21 cellular contexts compared by ENCODE assay signal in the genomic region with DNA sequence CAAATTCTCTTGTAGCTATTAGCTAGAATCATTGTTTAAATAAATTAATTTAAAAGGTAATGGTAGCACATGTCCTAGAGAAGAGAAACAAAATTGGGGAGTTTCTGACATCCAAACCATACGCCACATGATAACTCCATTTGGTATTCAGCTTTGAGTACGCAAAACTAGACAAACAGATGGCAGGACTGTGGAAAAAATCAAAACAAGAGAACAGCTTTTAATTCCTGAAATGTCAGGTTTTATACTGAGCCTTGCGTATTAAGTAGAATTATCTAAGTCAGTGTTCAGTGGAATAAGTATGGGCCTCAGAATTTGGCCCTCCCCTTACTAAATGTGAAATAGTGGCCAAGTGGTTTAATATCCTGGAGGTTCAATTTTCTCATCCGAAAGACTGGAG.
A peak's percentile ranks its signal among the peaks of the same experiment; 100 is the strongest.
DNase-seq lines count a peak whose midpoint lies in the region; ATAC-seq, FAIRE-seq and TF ChIP-seq lines count a peak whose summit lies in the region.
"Had no signal": no experiment of that assay in that cellular context is flagged by ENCODE, and none has a peak within 500 bp of the region (broad histone marks: within the 10 kb centered on the region; RNA-seq: fewer than 3 reads in every experiment).

No MANE protein-coding gene starts in this region.

- H2AFZ ChIP-seq in HCT116 (ENCODE audit: low read depth, low read length, poor library complexity, severe bottlenecking): peak overlapping the region; percentile 42
- H2AFZ ChIP-seq: GM23248 had no signal

- H3K36me3 Mint-ChIP-seq in CD4-positive, alpha-beta T cell (ENCODE audit: low read depth): no peaks in the 10 kb centered on the region
- no peaks in the 10 kb centered on the region for H3K36me3 Mint-ChIP-seq in activated CD4-positive, alpha-beta T cell treated with anti-CD3 and anti-CD28 coated beads, Interleukin-2, amount 10 ng/mL, durations not matched to agents 7 days and 5 days (ENCODE audit: low read depth)
- H3K36me3 Mint-ChIP-seq: CD8-positive, alpha-beta T cell had no signal

- ATAC-seq in HCT116: no peak
- no peak for ATAC-seq in CD4-positive, alpha-beta T cell (ENCODE audit: poor library complexity)
- no peak for ATAC-seq in HG03108 (IDR thresholded peaks at IDR 0.05; ENCODE audit: unreplicated experiment)
- ATAC-seq: A549; CD8-positive, alpha-beta T cell had no signal

- H3K27me3 Mint-ChIP-seq in CD4-positive, alpha-beta T cell: no peaks in the 10 kb centered on the region
- no peaks in the 10 kb centered on the region for H3K27me3 Mint-ChIP-seq in activated CD4-positive, alpha-beta T cell treated with anti-CD3 and anti-CD28 coated beads, Interleukin-2, amount 10 ng/mL, durations not matched to agents 7 days and 5 days

- intact Hi-C loops in HCT116 (cut with micrococcal nuclease): no loop called here
- intact Hi-C loops in CD4-positive, alpha-beta T cell (cut with DNase I, micrococcal nuclease): no loop called here

- no peak overlapping the region for H3K4me2 ChIP-seq in HCT116 (ENCODE audit: low read length)
- H3K4me2 ChIP-seq: A549 had no signal

- no peak for TF ChIP-seq RAD21 in HCT116 (IDR thresholded peaks at IDR 0.05; ENCODE audit: low read depth)

- H3K9me3 ChIP-seq in HCT116 (ENCODE audit: control insufficient read depth in 1 of 2, insufficient read depth in 1 of 2, low read depth in 1 of 2, low read length in 2 of 2): no peaks in the 10 kb centered on the region
- H3K9me3 ChIP-seq in CD4-positive, alpha-beta T cell (ENCODE audit: control insufficient read depth, low read length): no peaks in the 10 kb centered on the region
- H3K9me3 ChIP-seq: A549, Caco-2 had no signal

- no peaks in the 10 kb centered on the region for H3K79me2 ChIP-seq in HCT116 (ENCODE audit: insufficient read depth, low read length)

- no TSS peak for BruUV-seq in HCT116 (replicated peaks; lab: Mats Ljungman, UMichigan)

- FAIRE-seq in islet of Langerhans (lab: Jason Lieb, UNC): peak; percentile 51
- FAIRE-seq: A549, G401.6, GM12892, H1 had no signal

- no peaks in the 10 kb centered on the region for H3K9me3 Mint-ChIP-seq in CD4-positive, alpha-beta T cell
- no peaks in the 10 kb centered on the region for H3K9me3 Mint-ChIP-seq in activated CD4-positive, alpha-beta T cell treated with anti-CD3 and anti-CD28 coated beads, Interleukin-2, amount 10 ng/mL, durations not matched to agents 7 days and 5 days
- H3K9me3 Mint-ChIP-seq: CD8-positive, alpha-beta T cell had no signal

- no peak overlapping the region for H3K4me3 ChIP-seq in HCT116 (replicated peaks in 1 of 2; ENCODE audit: low read depth in 1 of 2, low read length in 2 of 2)
- H3K4me3 ChIP-seq: A549, GM23248 had no signal

- CTCF ChIA-PET in HCT116 (lab: Charles Lee): no interaction called here
- CTCF ChIA-PET in CD4-positive, alpha-beta T cell (lab: Charles Lee): no interaction called here
- CTCF ChIA-PET in activated CD4-positive, alpha-beta T cell treated with anti-CD3 and anti-CD28 coated beads, Interleukin-2, amount 10 ng/mL, durations not matched to agents 7 days and 5 days (lab: Charles Lee): interaction anchor here (1.0 kb wide), 1 partner anchor 9 kb away, joined by 3 read pairs; no protein-coding TSS in a partner anchor

- TF ChIP-seq CTCF in HCT116 (IDR thresholded peaks at IDR 0.05 in 2 of 3, conservative IDR thresholded peaks at IDR 0.05 in 1 of 3; ENCODE audit: borderline replicate concordance in 1 of 3, insufficient read depth in 1 of 3, low read depth in 2 of 3, low read length in 2 of 3): no peak
- no peak for TF ChIP-seq CTCF in CD4-positive, alpha-beta T cell (IDR thresholded peaks at IDR 0.05)

- H3K4me1 ChIP-seq in HCT116 (ENCODE audit: control insufficient read depth in 1 of 2, insufficient read depth in 2 of 2, low read length in 2 of 2): no peaks in the 10 kb centered on the region
- H3K4me1 ChIP-seq: A549 had no signal

- no peaks in the 10 kb centered on the region for H4K20me1 ChIP-seq in HCT116 (ENCODE audit: insufficient read depth)

- POLR2A ChIA-PET in HCT116 (lab: Charles Lee): no interaction called here
- POLR2A ChIA-PET in CD4-positive, alpha-beta T cell (lab: Charles Lee): no interaction called here
- POLR2A ChIA-PET in activated CD4-positive, alpha-beta T cell treated with anti-CD3 and anti-CD28 coated beads, Interleukin-2, amount 10 ng/mL, durations not matched to agents 7 days and 5 days (lab: Charles Lee): no interaction called here

- DNase-seq in Ammon's horn (ENCODE audit: low spot score) (peak; percentile 25), HCT116 (ENCODE audit: low read depth, low spot score) (no peak), NCI-H2171 (lab: John Stamatoyannopoulos, UW) (peak; percentile 22)
- no peak for DNase-seq in CD4-positive, alpha-beta T cell
- DNase-seq in activated CD4-positive, alpha-beta T cell treated with anti-CD3 and anti-CD28 coated beads, Interleukin-2, amount 10 ng/mL, durations not matched to agents 7 days and 5 days: no peak
- DNase-seq: 8988T; ACHN; AML-193; Caco-2; CD8-positive, alpha-beta T cell; DMS53; DMS79 treated with DMSO at 0.1 percent for 48 hours; GM23248; H7; HCEC 1CT had no signal

- RAD21 ChIA-PET in HCT116 (lab: Charles Lee; ENCODE audit: low non-redundant PET in 1 of 2, low total read pairs in 2 of 2, uncharacterized antibody in 2 of 2, unreplicated experiment in 2 of 2): no interaction called here

- no peaks in the 10 kb centered on the region for H3K27me3 ChIP-seq in HCT116 (ENCODE audit: insufficient read depth, low read length)
- H3K27me3 ChIP-seq in CD4-positive, alpha-beta T cell (ENCODE audit: control insufficient read depth, insufficient read depth, low read length): no peaks in the 10 kb centered on the region

- no peaks in the 10 kb centered on the region for H3K4me1 Mint-ChIP-seq in CD4-positive, alpha-beta T cell (ENCODE audit: low read depth)
- no peaks in the 10 kb centered on the region for H3K4me1 Mint-ChIP-seq in activated CD4-positive, alpha-beta T cell treated with anti-CD3 and anti-CD28 coated beads, Interleukin-2, amount 10 ng/mL, durations not matched to agents 7 days and 5 days

- H3K9me2 ChIP-seq in HCT116 (ENCODE audit: insufficient read depth): no peaks in the 10 kb centered on the region; the same call in 1 of the 2 replicates

- TF ChIP-seq POLR2A in HCT116 (IDR thresholded peaks at IDR 0.05; ENCODE audit: borderline replicate concordance, extremely low read depth, insufficient read depth, insufficient read length): no peak

- no peak overlapping the region for H3K27ac Mint-ChIP-seq in CD4-positive, alpha-beta T cell
- H3K27ac Mint-ChIP-seq in activated CD4-positive, alpha-beta T cell treated with anti-CD3 and anti-CD28 coated beads, Interleukin-2, amount 10 ng/mL, durations not matched to agents 7 days and 5 days: no peak overlapping the region
- H3K27ac Mint-ChIP-seq: CD8-positive, alpha-beta T cell had no signal

- H3K9ac ChIP-seq in HCT116 (ENCODE audit: low read length): no peak overlapping the region
- H3K9ac ChIP-seq: GM23248 had no signal

- no peak overlapping the region for H3K27ac ChIP-seq in HCT116 (ENCODE audit: low read depth, low read length)
- H3K27ac ChIP-seq in CD4-positive, alpha-beta T cell (ENCODE audit: low read depth, low read length): no peak overlapping the region
- H3K27ac ChIP-seq: A549, GM23248 had no signal

- H3K36me3 ChIP-seq in HCT116 (ENCODE audit: control insufficient read depth in 1 of 2, insufficient read depth in 2 of 2, low read length in 2 of 2): no peaks in the 10 kb centered on the region

- no peak overlapping the region for H3K4me3 Mint-ChIP-seq in CD4-positive, alpha-beta T cell
- H3K4me3 Mint-ChIP-seq in activated CD4-positive, alpha-beta T cell treated with anti-CD3 and anti-CD28 coated beads, Interleukin-2, amount 10 ng/mL, durations not matched to agents 7 days and 5 days: no peak overlapping the region
- H3K4me3 Mint-ChIP-seq: CD8-positive, alpha-beta T cell had no signal

TF ChIP-seq in HCT116, 20 proteins besides CTCF, POLR2A, EP300 and RAD21:
- TF ChIP-seq FOSL1 (IDR thresholded peaks at IDR 0.05; ENCODE audit: low read depth) (no peak), EZH2phosphoT487 (IDR thresholded peaks at IDR 0.05; ENCODE audit: borderline replicate concordance) (no peak), ELF1 (IDR thresholded peaks at IDR 0.05; ENCODE audit: borderline replicate concordance, low read depth) (no peak), ZFX (IDR thresholded peaks at IDR 0.05) (no peak), CEBPB (IDR thresholded peaks at IDR 0.05; ENCODE audit: low read depth) (no peak), ZNF274 (IDR thresholded peaks at IDR 0.05; ENCODE audit: low read depth, low read length) (no peak), SRF (IDR thresholded peaks at IDR 0.05; ENCODE audit: low read depth) (no peak), EGR1 (IDR thresholded peaks at IDR 0.05; ENCODE audit: low read depth) (no peak), POLR2AphosphoS5 (IDR thresholded peaks at IDR 0.05; ENCODE audit: low read depth, low read length) (no peak)
- TF ChIP-seq, protein P1, sequence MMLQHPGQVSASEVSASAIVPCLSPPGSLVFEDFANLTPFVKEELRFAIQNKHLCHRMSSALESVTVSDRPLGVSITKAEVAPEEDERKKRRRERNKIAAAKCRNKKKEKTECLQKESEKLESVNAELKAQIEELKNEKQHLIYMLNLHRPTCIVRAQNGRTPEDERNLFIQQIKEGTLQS (IDR thresholded peaks at IDR 0.05): no peak
- TF ChIP-seq, protein P2, sequence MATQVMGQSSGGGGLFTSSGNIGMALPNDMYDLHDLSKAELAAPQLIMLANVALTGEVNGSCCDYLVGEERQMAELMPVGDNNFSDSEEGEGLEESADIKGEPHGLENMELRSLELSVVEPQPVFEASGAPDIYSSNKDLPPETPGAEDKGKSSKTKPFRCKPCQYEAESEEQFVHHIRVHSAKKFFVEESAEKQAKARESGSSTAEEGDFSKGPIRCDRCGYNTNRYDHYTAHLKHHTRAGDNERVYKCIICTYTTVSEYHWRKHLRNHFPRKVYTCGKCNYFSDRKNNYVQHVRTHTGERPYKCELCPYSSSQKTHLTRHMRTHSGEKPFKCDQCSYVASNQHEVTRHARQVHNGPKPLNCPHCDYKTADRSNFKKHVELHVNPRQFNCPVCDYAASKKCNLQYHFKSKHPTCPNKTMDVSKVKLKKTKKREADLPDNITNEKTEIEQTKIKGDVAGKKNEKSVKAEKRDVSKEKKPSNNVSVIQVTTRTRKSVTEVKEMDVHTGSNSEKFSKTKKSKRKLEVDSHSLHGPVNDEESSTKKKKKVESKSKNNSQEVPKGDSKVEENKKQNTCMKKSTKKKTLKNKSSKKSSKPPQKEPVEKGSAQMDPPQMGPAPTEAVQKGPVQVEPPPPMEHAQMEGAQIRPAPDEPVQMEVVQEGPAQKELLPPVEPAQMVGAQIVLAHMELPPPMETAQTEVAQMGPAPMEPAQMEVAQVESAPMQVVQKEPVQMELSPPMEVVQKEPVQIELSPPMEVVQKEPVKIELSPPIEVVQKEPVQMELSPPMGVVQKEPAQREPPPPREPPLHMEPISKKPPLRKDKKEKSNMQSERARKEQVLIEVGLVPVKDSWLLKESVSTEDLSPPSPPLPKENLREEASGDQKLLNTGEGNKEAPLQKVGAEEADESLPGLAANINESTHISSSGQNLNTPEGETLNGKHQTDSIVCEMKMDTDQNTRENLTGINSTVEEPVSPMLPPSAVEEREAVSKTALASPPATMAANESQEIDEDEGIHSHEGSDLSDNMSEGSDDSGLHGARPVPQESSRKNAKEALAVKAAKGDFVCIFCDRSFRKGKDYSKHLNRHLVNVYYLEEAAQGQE (IDR thresholded peaks at IDR 0.05; ENCODE audit: low read depth): no peak

Comparison
In these comparisons a context has a peak if more than half of its experiments do, and no peak if none do; other contexts are left out.
1. DNase-seq: peak in Ammon's horn (single experiment) and NCI-H2171 (single experiment); none in HCT116 (single experiment), CD4-positive, alpha-beta T cell (0 of 10) and activated CD4-positive, alpha-beta T cell treated with anti-CD3 and anti-CD28 coated beads, Interleukin-2, amount 10 ng/mL, durations not matched to agents 7 days and 5 days (single experiment).